Comparison of ENCODE assay signal across 10 cellular contexts in the genomic region with DNA sequence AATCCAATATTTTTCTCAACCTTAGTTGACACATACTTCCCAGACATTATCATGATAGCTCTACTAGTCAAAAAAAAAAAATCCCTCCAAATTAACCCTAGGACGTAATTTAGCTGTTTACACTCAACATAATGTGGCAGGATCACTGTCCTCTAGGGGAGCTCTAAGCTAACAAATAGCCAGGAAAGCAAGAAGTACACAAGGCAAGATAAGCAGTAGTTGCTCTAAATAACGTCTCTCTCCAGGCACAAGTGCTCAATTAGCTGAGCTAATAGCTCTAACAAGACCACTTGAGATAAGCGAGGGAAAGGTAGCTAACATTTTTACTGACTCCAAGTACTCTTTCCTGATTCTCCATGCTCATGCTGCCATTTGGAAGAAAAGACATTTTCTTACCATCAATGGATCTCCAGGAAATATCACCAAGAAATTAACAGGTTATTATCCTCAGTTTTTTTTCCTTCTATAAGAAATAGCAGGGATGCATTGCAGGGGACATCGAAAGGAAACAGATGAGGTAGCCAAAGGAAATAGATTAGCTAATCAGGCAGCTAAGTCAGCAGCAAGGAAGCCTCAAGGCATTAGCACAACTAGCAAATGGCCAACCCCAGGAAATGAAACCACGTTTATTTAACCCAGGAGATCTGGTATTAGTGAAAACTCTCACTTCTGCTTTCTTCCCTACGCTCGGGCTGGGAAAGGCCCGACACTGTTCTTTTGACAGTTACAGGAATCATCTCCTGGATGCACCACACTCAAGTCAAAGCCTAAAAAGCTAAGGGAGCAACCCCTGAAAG.
DNase-seq lines count a peak whose midpoint lies in the region; ATAC-seq, FAIRE-seq and TF ChIP-seq lines count a peak whose summit lies in the region.
"Had no signal": no experiment of that assay in that cellular context is flagged by ENCODE, and none has a peak within 500 bp of the region (broad histone marks: within the 10 kb centered on the region; RNA-seq: fewer than 3 reads in every experiment).

No MANE protein-coding gene starts in this region.

- intact Hi-C loops in HepG2 (cut with micrococcal nuclease; ENCODE audit: unreplicated experiment), result no loop called here

- WGBS in HepG2 (ENCODE audit: low lambda C conversion rate), result 25% methylated on average over 8 of the region's 8 CpGs

- no peaks in the 10 kb centered on the region for H3K4me1 ChIP-seq in HepG2 (ENCODE audit: insufficient read depth, low read length)

- no peaks in the 10 kb centered on the region for H3K9me3 ChIP-seq in HepG2 (ENCODE audit: low read length)

- H3K4me2 ChIP-seq in HepG2 (ENCODE audit: low read depth, low read length), result no peak overlapping the region

- no TSS peak for BruUV-seq in HepG2 (replicated peaks; lab: Mats Ljungman, UMichigan)

- H3K9ac ChIP-seq in HepG2 (ENCODE audit: insufficient read depth, low read depth, low read length), result no peak overlapping the region

- no peak for TF ChIP-seq RAD21 in HepG2 (CRISPR knock-in tag; IDR thresholded peaks at IDR 0.05)

- in situ Hi-C loops in HepG2 (cut with HindIII; ENCODE audit: extremely low pct_ligation_motif_present, low pct_unique_long_range_greater_than_20kb), result no loop called here

- ATAC-seq in HG02678 (IDR thresholded peaks at IDR 0.05; ENCODE audit: unreplicated experiment) (peak; percentile 39), HepG2 (peak; percentile 57; the same call in 2 of the 3 replicates)
- ATAC-seq in activated CD8-positive, alpha-beta T cell treated with anti-CD3 and anti-CD28 coated beads, Interleukin-2, amount 10 ng/mL, durations not matched to agents 7 days and 5 days, result no peak

- no peaks in the 10 kb centered on the region for H3K27me3 ChIP-seq in HepG2 (ENCODE audit: control insufficient read depth in 1 of 2, insufficient read depth in 2 of 2, low read length in 2 of 2)

- H3K79me2 ChIP-seq in HepG2 (ENCODE audit: insufficient read depth, low read length), result no peaks in the 10 kb centered on the region

- no peaks in the 10 kb centered on the region for H3K36me3 Mint-ChIP-seq in activated CD8-positive, alpha-beta T cell treated with anti-CD3 and anti-CD28 coated beads, Interleukin-2, amount 10 ng/mL, durations not matched to agents 7 days and 5 days (ENCODE audit: low read depth)

- POLR2A ChIA-PET in HepG2 (lab: Yijun Ruan, JAX), result no interaction called here
- POLR2A ChIA-PET in activated CD8-positive, alpha-beta T cell treated with anti-CD3 and anti-CD28 coated beads, Interleukin-2, amount 10 ng/mL, durations not matched to agents 7 days and 5 days (lab: Charles Lee), result no interaction called here

- H4K20me1 ChIP-seq in HepG2 (ENCODE audit: insufficient read depth, low read length), result no peaks in the 10 kb centered on the region

- TF ChIP-seq EP300 in HepG2 (IDR thresholded peaks at IDR 0.05; ENCODE audit: low read depth in 2 of 2, low read length in 2 of 2) (no peak), HepG2 (CRISPR knock-in tag; IDR thresholded peaks at IDR 0.05; ENCODE audit: borderline replicate concordance) (no peak)

- no peaks in the 10 kb centered on the region for H3K9me3 Mint-ChIP-seq in activated CD8-positive, alpha-beta T cell treated with anti-CD3 and anti-CD28 coated beads, Interleukin-2, amount 10 ng/mL, durations not matched to agents 7 days and 5 days (ENCODE audit: insufficient read depth)
- H3K9me3 Mint-ChIP-seq: activated CD4-positive, alpha-beta T cell treated with anti-CD3 and anti-CD28 coated beads, Interleukin-2, amount 10 ng/mL, durations not matched to agents 7 days and 5 days had no signal

- no peak for TF ChIP-seq POLR2A in HepG2 (IDR thresholded peaks at IDR 0.05; ENCODE audit: insufficient read depth in 1 of 2, low read depth in 2 of 2, low read length in 2 of 2)

- no peak for FAIRE-seq in HepG2 (lab: Jason Lieb, UNC)

- H3K4me1 Mint-ChIP-seq in activated CD8-positive, alpha-beta T cell treated with anti-CD3 and anti-CD28 coated beads, Interleukin-2, amount 10 ng/mL, durations not matched to agents 7 days and 5 days (ENCODE audit: low read depth), result no peaks in the 10 kb centered on the region
- H3K4me1 Mint-ChIP-seq: activated CD4-positive, alpha-beta T cell treated with anti-CD3 and anti-CD28 coated beads, Interleukin-2, amount 10 ng/mL, durations not matched to agents 7 days and 5 days had no signal

- H3K27me3 Mint-ChIP-seq in activated CD8-positive, alpha-beta T cell treated with anti-CD3 and anti-CD28 coated beads, Interleukin-2, amount 10 ng/mL, durations not matched to agents 7 days and 5 days (ENCODE audit: low read depth), result no peaks in the 10 kb centered on the region
- H3K27me3 Mint-ChIP-seq: activated CD4-positive, alpha-beta T cell treated with anti-CD3 and anti-CD28 coated beads, Interleukin-2, amount 10 ng/mL, durations not matched to agents 7 days and 5 days had no signal

- CTCF ChIA-PET in HepG2 (lab: Yijun Ruan, JAX; ENCODE audit: low intra/inter-chr PET ratio, low total read pairs), result no interaction called here
- CTCF ChIA-PET in activated CD8-positive, alpha-beta T cell treated with anti-CD3 and anti-CD28 coated beads, Interleukin-2, amount 10 ng/mL, durations not matched to agents 7 days and 5 days (lab: Charles Lee), result no interaction called here

- TF ChIP-seq CTCF in HepG2 (CRISPR knock-in tag; IDR thresholded peaks at IDR 0.05), result 0 out of 2 replicates have a peak, but pooled peaks have one; percentile 5

- no peaks in the 10 kb centered on the region for H3K36me3 ChIP-seq in HepG2 (replicated peaks in 1 of 2; ENCODE audit: control insufficient read depth in 1 of 2, insufficient read depth in 2 of 2, low read length in 2 of 2)

- no peak overlapping the region for H3K4me3 ChIP-seq in HepG2 (replicated peaks in 1 of 3; ENCODE audit: insufficient read depth in 1 of 3, low read depth in 2 of 3, low read length in 3 of 3)

- H3K4me3 Mint-ChIP-seq in activated CD8-positive, alpha-beta T cell treated with anti-CD3 and anti-CD28 coated beads, Interleukin-2, amount 10 ng/mL, durations not matched to agents 7 days and 5 days, result no peak overlapping the region
- H3K4me3 Mint-ChIP-seq: activated CD4-positive, alpha-beta T cell treated with anti-CD3 and anti-CD28 coated beads, Interleukin-2, amount 10 ng/mL, durations not matched to agents 7 days and 5 days had no signal

- no peak overlapping the region for H2AFZ ChIP-seq in HepG2 (ENCODE audit: low read length)

- H3K27ac Mint-ChIP-seq in activated CD8-positive, alpha-beta T cell treated with anti-CD3 and anti-CD28 coated beads, Interleukin-2, amount 10 ng/mL, durations not matched to agents 7 days and 5 days, result no peak overlapping the region
- H3K27ac Mint-ChIP-seq: activated CD4-positive, alpha-beta T cell treated with anti-CD3 and anti-CD28 coated beads, Interleukin-2, amount 10 ng/mL, durations not matched to agents 7 days and 5 days had no signal

- DNase-seq in GDM1 (lab: John Stamatoyannopoulos, UW) (peak; percentile 50), RKO (ENCODE audit: low spot score) (peak; percentile 63), HepG2 (ENCODE audit: low spot score) (peak; percentile 4)
- no peak for DNase-seq in stimulated activated CD4-positive, alpha-beta T cell treated with anti-CD3 and anti-CD28 coated beads, Interleukin-4, amount 100 ng/mL, for 1 hour
- no peak for DNase-seq in activated CD8-positive, alpha-beta T cell treated with anti-CD3 and anti-CD28 coated beads, Interleukin-2, amount 10 ng/mL, durations not matched to agents 7 days and 5 days
- no peak for DNase-seq in activated CD4-positive, alpha-beta T cell treated with anti-CD3 and anti-CD28 coated beads, Interleukin-2, amount 50 U/mL, for 4 hours
- DNase-seq in activated T-cell treated with anti-CD3 and anti-CD28 coated beads, Interleukin-2, amount 50 U/mL, for 1 hour, result no peak
- DNase-seq: activated CD4-positive, alpha-beta T cell treated with anti-CD3 and anti-CD28 coated beads, Interleukin-2, amount 10 ng/mL, durations not matched to agents 7 days and 5 days; hypothalamus had no signal

- H3K27ac ChIP-seq in HepG2 (ENCODE audit: extremely low read length, insufficient read depth, low read length), result no peak overlapping the region

TF ChIP-seq in HepG2, 621 proteins besides CTCF, POLR2A, EP300 and RAD21:
- TF ChIP-seq BRD4 (CRISPR knock-in tag; IDR thresholded peaks at IDR 0.05), result no peak
- TF ChIP-seq FOXA1 (IDR thresholded peaks at IDR 0.05), result no peak
- 0 out of 2 replicates have a peak, but pooled peaks have one; percentile 12 for TF ChIP-seq FOXA1 (CRISPR knock-in tag; IDR thresholded peaks at IDR 0.05)
- TF ChIP-seq STAG1 (CRISPR knock-in tag; IDR thresholded peaks at IDR 0.05), result peak; percentile 47; the same call in 1 of the 2 replicates
- no peak for TF ChIP-seq YY1 (IDR thresholded peaks at IDR 0.05; ENCODE audit: insufficient read depth, insufficient replicate concordance, low read depth, low read length)
- TF ChIP-seq ZSCAN12 (CRISPR knock-in tag; IDR thresholded peaks at IDR 0.05), result no peak

Comparison
In these comparisons a context has a peak if more than half of its experiments do, and no peak if none do; other contexts are left out.
1. DNase-seq: peak in GDM1 (single experiment), RKO (single experiment) and HepG2 (single experiment); none in stimulated activated CD4-positive, alpha-beta T cell treated with anti-CD3 and anti-CD28 coated beads, Interleukin-4, amount 100 ng/mL, for 1 hour (single experiment), activated CD8-positive, alpha-beta T cell treated with anti-CD3 and anti-CD28 coated beads, Interleukin-2, amount 10 ng/mL, durations not matched to agents 7 days and 5 days (single experiment), activated CD4-positive, alpha-beta T cell treated with anti-CD3 and anti-CD28 coated beads, Interleukin-2, amount 50 U/mL, for 4 hours (0 of 2) and activated T-cell treated with anti-CD3 and anti-CD28 coated beads, Interleukin-2, amount 50 U/mL, for 1 hour (single experiment).